Comparison of ENCODE assay signal across 12 cellular contexts in genomic region chr4:124710253-124710849, GRCh38. TPM values are rescaled to one million over a fixed set of nuclear protein-coding genes. Genes with fewer than 3 reads are reported as not detected.
DNase-seq lines count a peak whose midpoint lies in the region; ATAC-seq and TF ChIP-seq lines count a peak whose summit lies in the region.
"Had no signal": no experiment of that assay in that cellular context is flagged by ENCODE, and none has a peak within 500 bp of the region (broad histone marks: within the 10 kb centered on the region; RNA-seq: fewer than 3 reads in every experiment).

No MANE protein-coding gene starts in this region.

- no peak for TF ChIP-seq CTCF in OCI-LY3 (IDR thresholded peaks at IDR 0.05; ENCODE audit: low read depth, low read length)
- TF ChIP-seq CTCF in esophagus squamous epithelium (IDR thresholded peaks at IDR 0.05): no peak
- no peak for TF ChIP-seq CTCF in progenitor cell of endocrine pancreas (IDR thresholded peaks at IDR 0.05; ENCODE audit: unreplicated experiment)

- no peak for TF ChIP-seq POLR2A in esophagus squamous epithelium (IDR thresholded peaks at IDR 0.05)

- no peak overlapping the region for H3K4me3 Mint-ChIP-seq in progenitor cell of endocrine pancreas (ENCODE audit: low read depth)

- peak overlapping the region; percentile 50; the same call in 1 of the 2 replicates for H3K4me2 ChIP-seq in OCI-LY3 (ENCODE audit: low read length)

- ATAC-seq in GM21825 (IDR thresholded peaks at IDR 0.05; ENCODE audit: unreplicated experiment) (no peak), HG02759 (IDR thresholded peaks at IDR 0.05; ENCODE audit: unreplicated experiment) (no peak), HG03432 (IDR thresholded peaks at IDR 0.05; ENCODE audit: unreplicated experiment) (no peak)

- 9 to 13% methylated on average over 3 to 4 of the region's 4 CpGs for WGBS in esophagus squamous epithelium, 2 donors

- peaks cover 15% of the 10 kb centered on the region for H3K36me3 Mint-ChIP-seq in progenitor cell of endocrine pancreas (ENCODE audit: insufficient read depth)

- no peak overlapping the region for H3K4me3 ChIP-seq in OCI-LY3 (ENCODE audit: low read length)
- H3K4me3 ChIP-seq in esophagus squamous epithelium: peak overlapping the region; percentile 60 to 88 (median 84)

- DNase-seq in ELR (ENCODE audit: low read depth): peak; percentile 45
- no peak for DNase-seq in esophagus squamous epithelium (lab: John Stamatoyannopoulos, UW)
- no peak for DNase-seq in progenitor cell of endocrine pancreas (ENCODE audit: low spot score, unreplicated experiment)
- no peak for DNase-seq in DMS114 treated with DMSO at 0.1 percent for 48 hours (lab: John Stamatoyannopoulos, UW; ENCODE audit: unreplicated experiment)
- DNase-seq: activated CD4-positive, alpha-beta T cell treated with anti-CD3 and anti-CD28 coated beads for 4 hours; cerebellar nuclear complex; H7; occipital lobe had no signal

- peaks cover 7% of the 10 kb centered on the region; the same call in 1 of the 2 replicates for H3K79me2 ChIP-seq in OCI-LY3 (ENCODE audit: low read length)

- H3K27ac Mint-ChIP-seq in progenitor cell of endocrine pancreas: peak overlapping the region; percentile 13

- H3K4me1 Mint-ChIP-seq in progenitor cell of endocrine pancreas (ENCODE audit: low read depth): peaks cover 18% of the 10 kb centered on the region

- H3K4me1 ChIP-seq in OCI-LY3 (ENCODE audit: low read length): no peaks in the 10 kb centered on the region
- H3K4me1 ChIP-seq in esophagus squamous epithelium: peaks cover 17 to 49% (median 21%) of the 10 kb centered on the region in 3 donors

- H3K9me3 Mint-ChIP-seq in progenitor cell of endocrine pancreas (ENCODE audit: low read depth): no peaks in the 10 kb centered on the region

- H3K9me3 ChIP-seq in OCI-LY3 (ENCODE audit: insufficient read depth, low read length) (no peaks in the 10 kb centered on the region), esophagus squamous epithelium (no peaks in the 10 kb centered on the region)

- H3K27me3 ChIP-seq in OCI-LY3 (ENCODE audit: low read depth, low read length) (no peaks in the 10 kb centered on the region), esophagus squamous epithelium (no peaks in the 10 kb centered on the region)

- H2AFZ ChIP-seq in OCI-LY3 (ENCODE audit: low read depth, low read length): no peak overlapping the region

- H3K9ac ChIP-seq in OCI-LY3 (ENCODE audit: low read length): no peak overlapping the region

- no peaks in the 10 kb centered on the region for H3K27me3 Mint-ChIP-seq in progenitor cell of endocrine pancreas

- intact Hi-C loops in esophagus squamous epithelium (cut with DNase I): no loop called here

- no peaks in the 10 kb centered on the region for H4K20me1 ChIP-seq in OCI-LY3 (ENCODE audit: insufficient read depth, low read length)

- H3K27ac ChIP-seq in OCI-LY3 (ENCODE audit: low read length) (no peak overlapping the region), esophagus squamous epithelium (peak overlapping the region in 1 of 4 donors; percentile 95)

- H3K36me3 ChIP-seq in OCI-LY3 (replicated peaks; ENCODE audit: low read depth, low read length) (no peaks in the 10 kb centered on the region), esophagus squamous epithelium (peaks cover 0 to 6% (median 0%) of the 10 kb centered on the region in 3 donors)

RNA-seq across cellular contexts. Expression of gene ANKRD50, which starts 2.2 kb away (rescaled TPM):
- total RNA-seq in esophagus squamous epithelium (10 to 100 TPM in 3 of 4 donors, 1 to 10 TPM in 1; 8.9 to 19.0 (median 17.6) TPM), progenitor cell of endocrine pancreas (27.0 and 28.0 TPM in 2 replicates)
